In genomic region chr5:175718401-175719108, GRCh38 we compare ENCODE assay signal across 8 cellular contexts.
A peak's percentile ranks its signal among the peaks of the same experiment; 100 is the strongest.
DNase-seq lines count a peak whose midpoint lies in the region; ATAC-seq and TF ChIP-seq lines count a peak whose summit lies in the region.

No MANE protein-coding gene starts in this region.

- no peak overlapping the region for H3K27ac Mint-ChIP-seq in activated naive CD8-positive, alpha-beta T cell treated with anti-CD3 and anti-CD28 coated beads, Interleukin-2, amount 10 ng/mL, durations not matched to agents 7 days and 5 days

- H3K4me1 Mint-ChIP-seq in activated naive CD8-positive, alpha-beta T cell treated with anti-CD3 and anti-CD28 coated beads, Interleukin-2, amount 10 ng/mL, durations not matched to agents 7 days and 5 days: peaks cover 1% of the 10 kb centered on the region

- H3K27me3 Mint-ChIP-seq in activated naive CD8-positive, alpha-beta T cell treated with anti-CD3 and anti-CD28 coated beads, Interleukin-2, amount 10 ng/mL, durations not matched to agents 7 days and 5 days: no peaks in the 10 kb centered on the region

- ATAC-seq in activated naive CD8-positive, alpha-beta T cell treated with anti-CD3 and anti-CD28 coated beads, Interleukin-2, amount 10 ng/mL, durations not matched to agents 7 days and 5 days (ENCODE audit: low read depth): peak; percentile 45
- ATAC-seq in GM18498 (IDR thresholded peaks at IDR 0.05; ENCODE audit: unreplicated experiment): no peak
- no peak for ATAC-seq in HG03045 (IDR thresholded peaks at IDR 0.05; ENCODE audit: unreplicated experiment)

- peaks cover 13% of the 10 kb centered on the region for H3K36me3 Mint-ChIP-seq in activated naive CD8-positive, alpha-beta T cell treated with anti-CD3 and anti-CD28 coated beads, Interleukin-2, amount 10 ng/mL, durations not matched to agents 7 days and 5 days

- DNase-seq in A172 (ENCODE audit: low spot score) (peak; percentile 42), HCEC 1CT (peak; percentile 6), SKM-1 (lab: John Stamatoyannopoulos, UW; ENCODE audit: unreplicated experiment) (peak; percentile 25), kidney epithelial cell (ENCODE audit: low read depth) (no peak)
- peak; percentile 67 for DNase-seq in activated naive CD8-positive, alpha-beta T cell treated with anti-CD3 and anti-CD28 coated beads, Interleukin-2, amount 10 ng/mL, durations not matched to agents 7 days and 5 days
- peak; percentile 28 for DNase-seq in stimulated activated CD8-positive, alpha-beta memory T cell treated with anti-CD3 and anti-CD28 coated beads, Interleukin-12 subunit alpha, Interleukin-12 subunit beta, amount 100 ng/mL, for 4 hours (ENCODE audit: low read depth)

- peak; percentile 53 for TF ChIP-seq CTCF in kidney epithelial cell (IDR thresholded peaks at IDR 0.05; ENCODE audit: insufficient read depth, low read length, poor library complexity, severe bottlenecking)

- H3K9me3 Mint-ChIP-seq in activated naive CD8-positive, alpha-beta T cell treated with anti-CD3 and anti-CD28 coated beads, Interleukin-2, amount 10 ng/mL, durations not matched to agents 7 days and 5 days: peaks cover 13% of the 10 kb centered on the region

- no peaks in the 10 kb centered on the region for H3K27me3 ChIP-seq in kidney epithelial cell (ENCODE audit: control insufficient read depth, insufficient read depth, low read length)

- no peak overlapping the region for H3K4me3 ChIP-seq in kidney epithelial cell (ENCODE audit: low read depth, low read length)

- no peak overlapping the region for H3K4me3 Mint-ChIP-seq in activated naive CD8-positive, alpha-beta T cell treated with anti-CD3 and anti-CD28 coated beads, Interleukin-2, amount 10 ng/mL, durations not matched to agents 7 days and 5 days

- POLR2A ChIA-PET in activated naive CD8-positive, alpha-beta T cell treated with anti-CD3 and anti-CD28 coated beads, Interleukin-2, amount 10 ng/mL, durations not matched to agents 7 days and 5 days (lab: Charles Lee): interaction anchor here (0.6 to 1.1 kb wide), 2 partner anchors 185 to 238 kb away, joined by 3 to 4 read pairs; no protein-coding TSS in a partner anchor

- no peaks in the 10 kb centered on the region for H3K36me3 ChIP-seq in kidney epithelial cell (ENCODE audit: control insufficient read depth, insufficient read depth, low read length)
